Comparison of ENCODE assay signal across 8 cellular contexts in the genomic region with DNA sequence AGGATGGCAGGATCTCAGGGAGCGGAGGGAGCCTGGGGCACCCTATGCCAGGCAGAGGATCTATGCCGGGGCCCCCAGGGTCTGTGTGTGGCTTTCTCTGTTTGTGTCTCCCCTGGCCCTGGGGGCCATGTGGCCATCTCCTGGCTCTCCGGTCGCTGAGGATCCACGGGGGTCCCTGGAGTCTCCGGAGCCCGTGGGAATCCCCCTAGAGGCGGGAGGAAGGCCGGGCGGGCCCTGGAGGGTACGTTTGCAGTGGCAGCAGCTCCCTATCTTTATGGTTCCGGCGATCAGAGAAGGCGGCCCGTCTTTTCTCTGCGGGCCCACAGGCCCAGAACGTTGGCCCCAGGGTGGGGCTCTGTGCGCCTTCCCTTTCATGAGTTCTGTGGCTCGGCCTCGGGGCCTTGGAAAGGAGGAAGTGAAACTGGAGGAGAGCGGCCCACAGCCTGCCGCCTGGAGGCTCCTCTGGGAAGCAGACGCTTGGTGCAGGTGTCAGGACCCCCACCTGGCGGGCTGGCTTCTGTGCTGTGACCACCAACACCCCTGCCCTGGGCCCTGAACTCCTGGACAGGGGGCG.
A peak's percentile ranks its signal among the peaks of the same experiment; 100 is the strongest.
DNase-seq lines count a peak whose midpoint lies in the region; ATAC-seq and TF ChIP-seq lines count a peak whose summit lies in the region.

No MANE protein-coding gene starts in this region.

- H3K4me1 Mint-ChIP-seq in IgD-negative memory B cell (peaks cover 21 to 39% (median 32%) of the 10 kb centered on the region in 3 donors), naive B cell (peaks cover 27 to 46% (median 36%) of the 10 kb centered on the region in 3 donors)

- DNase-seq in AG20443 (ENCODE audit: low spot score) (peak; percentile 41), adipocyte (ENCODE audit: low read depth) (peak; percentile 45), naive B cell (peak; percentile 79), RWPE1 (ENCODE audit: low spot score) (no peak), DMS53 treated with DMSO at 0.1 percent for 48 hours (lab: John Stamatoyannopoulos, UW; ENCODE audit: unreplicated experiment) (no peak), NCI-H526 treated with DMSO at 0.1 percent for 48 hours (lab: John Stamatoyannopoulos, UW) (no peak)

- H3K4me3 ChIP-seq in adipocyte (ENCODE audit: low read length), result no peak overlapping the region

- ATAC-seq in GM18907 (IDR thresholded peaks at IDR 0.05; ENCODE audit: unreplicated experiment), result peak; percentile 70
- peak; percentile 95 to 97 for ATAC-seq in naive B cell (ENCODE audit: low read depth in 2 of 2)

- H3K36me3 Mint-ChIP-seq in IgD-negative memory B cell (peaks cover 2% of the 10 kb centered on the region), naive B cell (no peaks in the 10 kb centered on the region)

- H3K36me3 ChIP-seq in adipocyte (ENCODE audit: control insufficient read depth, insufficient read depth, low read length, severe bottlenecking), result no peaks in the 10 kb centered on the region

- H3K27me3 ChIP-seq in adipocyte (replicated peaks; ENCODE audit: control insufficient read depth, insufficient read depth, low read length), result peaks cover 61% of the 10 kb centered on the region

- no peak overlapping the region for H3K9ac ChIP-seq in adipocyte (ENCODE audit: low read length)

- TF ChIP-seq CTCF in RWPE1 (conservative IDR thresholded peaks at IDR 0.05; ENCODE audit: low read depth), result no peak

- H3K4me1 ChIP-seq in adipocyte (ENCODE audit: control insufficient read depth, insufficient read depth, low read length), result no peaks in the 10 kb centered on the region

- no peak overlapping the region for H3K27ac ChIP-seq in RWPE1

- H3K27ac Mint-ChIP-seq in IgD-negative memory B cell (peak overlapping the region; percentile 91 to 97 (median 95)), naive B cell (peak overlapping the region; percentile 63 to 94 (median 86))

- no peaks in the 10 kb centered on the region for H3K9me3 ChIP-seq in adipocyte (ENCODE audit: control insufficient read depth, low read length)

- CTCF ChIA-PET in RWPE1 (lab: Yijun Ruan, JAX), result interaction anchor here (0.6 to 1.2 kb wide), 3 partner anchors 106 to 373 kb away, joined by 3 to 5 read pairs (median 4); no protein-coding TSS in a partner anchor

- no peaks in the 10 kb centered on the region for H3K9me3 Mint-ChIP-seq in IgD-negative memory B cell
- no peaks in the 10 kb centered on the region for H3K9me3 Mint-ChIP-seq in naive B cell

- H3K27me3 Mint-ChIP-seq in IgD-negative memory B cell (no peaks in the 10 kb centered on the region), naive B cell (peaks cover 0 to 4% (median 0%) of the 10 kb centered on the region in 3 donors)

- H3K4me3 Mint-ChIP-seq in IgD-negative memory B cell (peak overlapping the region; percentile 73 to 97 (median 86)), naive B cell (peak overlapping the region; percentile 76 to 90 (median 88))

- POLR2A ChIA-PET in RWPE1 (lab: Yijun Ruan, JAX; ENCODE audit: low non-redundant PET), result no interaction called here

Comparison
In these comparisons a context has a peak if more than half of its experiments do, and no peak if none do; other contexts are left out.
1. DNase-seq: peak in AG20443 (single experiment), adipocyte (single experiment) and naive B cell (single experiment); none in RWPE1 (single experiment), DMS53 treated with DMSO at 0.1 percent for 48 hours (single experiment) and NCI-H526 treated with DMSO at 0.1 percent for 48 hours (single experiment).